In genomic region chr17:73309727-73310555, GRCh38 we compare ENCODE assay signal across 9 cellular contexts. TPM values are rescaled to one million over a fixed set of nuclear protein-coding genes. Genes with fewer than 3 reads are reported as not detected.
DNase-seq lines count a peak whose midpoint lies in the region; ATAC-seq and TF ChIP-seq lines count a peak whose summit lies in the region.
"Had no signal": no experiment of that assay in that cellular context is flagged by ENCODE, and none has a peak within 500 bp of the region (broad histone marks: within the 10 kb centered on the region; RNA-seq: fewer than 3 reads in every experiment).

No MANE protein-coding gene starts in this region.

- H3K4me3 ChIP-seq in iPS DF 6.9 (ENCODE audit: low read length) (peak overlapping the region; percentile 80; the same call in 1 of the 2 replicates), skin epidermis (peak overlapping the region; percentile 83 to 100 (median 98))

- peaks cover 10% of the 10 kb centered on the region; the same call in 1 of the 2 replicates for H3K4me1 ChIP-seq in iPS DF 6.9 (ENCODE audit: control insufficient read depth, insufficient read depth, low read length)

- no peak for DNase-seq in activated T-cell treated with anti-CD3 and anti-CD28 coated beads, Interleukin-2, amount 50 U/mL, for 24 hours
- no peak for DNase-seq in activated T-cell treated with anti-CD3 and anti-CD28 coated beads, Interleukin-2, amount 50 U/mL, for 1 hour
- DNase-seq in iPS DF 6.9 (ENCODE audit: low read depth, low spot score) (no peak), GM20000 (ENCODE audit: low spot score) (no peak)

- no peaks in the 10 kb centered on the region for H3K36me3 ChIP-seq in iPS DF 6.9 (ENCODE audit: control insufficient read depth, insufficient read depth, low read length)

- peak overlapping the region; percentile 18 for H3K27ac Mint-ChIP-seq in activated T-cell treated with anti-CD3 and anti-CD28 coated beads, Interleukin-2, amount 50 U/mL, for 24 hours
- H3K27ac Mint-ChIP-seq in activated T-helper 17 cell treated with anti-CD3 and anti-CD28 coated beads, Interleukin-2, amount 50 U/mL, for 72 hours: peak overlapping the region; percentile 52

- peak overlapping the region; percentile 78 for H3K4me3 Mint-ChIP-seq in activated T-cell treated with anti-CD3 and anti-CD28 coated beads, Interleukin-2, amount 50 U/mL, for 24 hours
- H3K4me3 Mint-ChIP-seq in activated T-helper 17 cell treated with anti-CD3 and anti-CD28 coated beads, Interleukin-2, amount 50 U/mL, for 72 hours: peak overlapping the region; percentile 85

- no CpG with 5 or more reads among the region's 19 CpGs for WGBS in iPS DF 6.9 (ENCODE audit: insufficient coverage, insufficient read length)

- peaks cover 17% of the 10 kb centered on the region for H3K4me1 Mint-ChIP-seq in activated T-cell treated with anti-CD3 and anti-CD28 coated beads, Interleukin-2, amount 50 U/mL, for 24 hours (ENCODE audit: low read depth)
- H3K4me1 Mint-ChIP-seq in activated T-helper 17 cell treated with anti-CD3 and anti-CD28 coated beads, Interleukin-2, amount 50 U/mL, for 72 hours: no peaks in the 10 kb centered on the region

- no peaks in the 10 kb centered on the region for H3K9me3 ChIP-seq in iPS DF 6.9 (ENCODE audit: control insufficient read depth, insufficient read depth, low read length)

- no peak overlapping the region for H3K27ac ChIP-seq in iPS DF 6.9 (ENCODE audit: low read length)
- peak overlapping the region; percentile 74 to 99 (median 95) for H3K27ac ChIP-seq in skin epidermis

- ATAC-seq in activated T-helper 17 cell treated with anti-CD3 and anti-CD28 coated beads, Interleukin-2, amount 50 U/mL, for 72 hours (replicated peaks): no peak
- ATAC-seq in GM19455 (IDR thresholded peaks at IDR 0.05; ENCODE audit: unreplicated experiment): no peak
- ATAC-seq in HG03378 (IDR thresholded peaks at IDR 0.05; ENCODE audit: unreplicated experiment): no peak

- TF ChIP-seq CTCF in GM20000 (IDR thresholded peaks at IDR 0.05; ENCODE audit: extremely low read depth, missing control alignments): no peak

- no peaks in the 10 kb centered on the region; the same call in 1 of the 2 replicates for H3K27me3 ChIP-seq in iPS DF 6.9 (ENCODE audit: control insufficient read depth, insufficient read depth, low read length)

- peaks cover 8% of the 10 kb centered on the region for H3K27me3 Mint-ChIP-seq in activated T-cell treated with anti-CD3 and anti-CD28 coated beads, Interleukin-2, amount 50 U/mL, for 24 hours
- no peaks in the 10 kb centered on the region for H3K27me3 Mint-ChIP-seq in activated T-helper 17 cell treated with anti-CD3 and anti-CD28 coated beads, Interleukin-2, amount 50 U/mL, for 72 hours

- no peaks in the 10 kb centered on the region for H3K9me3 Mint-ChIP-seq in activated T-cell treated with anti-CD3 and anti-CD28 coated beads, Interleukin-2, amount 50 U/mL, for 24 hours
- no peaks in the 10 kb centered on the region for H3K9me3 Mint-ChIP-seq in activated T-helper 17 cell treated with anti-CD3 and anti-CD28 coated beads, Interleukin-2, amount 50 U/mL, for 72 hours

- no peaks in the 10 kb centered on the region for H3K36me3 Mint-ChIP-seq in activated T-cell treated with anti-CD3 and anti-CD28 coated beads, Interleukin-2, amount 50 U/mL, for 24 hours (ENCODE audit: low read depth)
- no peaks in the 10 kb centered on the region for H3K36me3 Mint-ChIP-seq in activated T-helper 17 cell treated with anti-CD3 and anti-CD28 coated beads, Interleukin-2, amount 50 U/mL, for 72 hours (ENCODE audit: low read depth)

RNA-seq across cellular contexts. Expression of gene CDC42EP4, which starts 1.9 kb away (rescaled TPM):
- total RNA-seq in activated T-helper 17 cell treated with anti-CD3 and anti-CD28 coated beads, Interleukin-2, amount 50 U/mL, for 72 hours: 1 to 10 TPM in 1 of 2 donors, under 1 TPM in 1; 0.67 to 2.5 TPM

RNA-seq across cellular contexts. Expression of gene CPSF4L, which starts 48.3 kb away (rescaled TPM):
- not detected for total RNA-seq in activated T-helper 17 cell treated with anti-CD3 and anti-CD28 coated beads, Interleukin-2, amount 50 U/mL, for 72 hours
- total RNA-seq: dermis microvascular lymphatic vessel endothelial cell had no signal
